ENCODE assay signal across 8 cellular contexts in the genomic region with DNA sequence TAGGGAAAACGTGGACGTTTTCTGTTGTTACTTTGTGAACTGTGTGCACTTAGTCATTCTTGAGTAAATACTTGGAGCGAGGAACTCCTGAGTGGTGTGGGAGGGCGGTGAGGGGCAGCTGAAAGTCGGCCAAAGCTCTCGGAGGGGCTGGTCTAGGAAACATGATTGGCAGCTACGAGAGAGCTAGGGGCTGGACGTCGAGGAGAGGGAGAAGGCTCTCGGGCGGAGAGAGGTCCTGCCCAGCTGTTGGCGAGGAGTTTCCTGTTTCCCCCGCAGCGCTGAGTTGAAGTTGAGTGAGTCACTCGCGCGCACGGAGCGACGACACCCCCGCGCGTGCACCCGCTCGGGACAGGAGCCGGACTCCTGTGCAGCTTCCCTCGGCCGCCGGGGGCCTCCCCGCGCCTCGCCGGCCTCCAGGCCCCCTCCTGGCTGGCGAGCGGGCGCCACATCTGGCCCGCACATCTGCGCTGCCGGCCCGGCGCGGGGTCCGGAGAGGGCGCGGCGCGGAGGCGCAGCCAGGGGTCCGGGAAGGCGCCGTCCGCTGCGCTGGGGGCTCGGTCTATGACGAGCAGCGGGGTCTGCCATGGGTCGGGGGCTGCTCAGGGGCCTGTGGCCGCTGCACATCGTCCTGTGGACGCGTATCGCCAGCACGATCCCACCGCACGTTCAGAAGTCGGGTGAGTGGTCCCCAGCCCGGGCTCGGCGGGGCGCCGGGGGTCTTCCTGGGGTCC. TPM values are rescaled to one million over a fixed set of nuclear protein-coding genes. Genes with fewer than 3 reads are reported as not detected.
A peak's percentile ranks its signal among the peaks of the same experiment; 100 is the strongest.
DNase-seq lines count a peak whose midpoint lies in the region; ATAC-seq lines count a peak whose summit lies in the region.

Gene TGFBR2 (plus strand): TSS at position 301 of the 731 bp plus-strand sequence. CDS start 283 bp downstream, at position 584.

- no peaks in the 10 kb centered on the region for H3K9me3 Mint-ChIP-seq in activated CD4-positive, alpha-beta T cell treated with anti-CD3 and anti-CD28 coated beads, Interleukin-2, amount 10 ng/mL, durations not matched to agents 24 days and 14 days

- peak; percentile 81 for ATAC-seq in HG02943 (IDR thresholded peaks at IDR 0.05; ENCODE audit: low read depth, unreplicated experiment)

- intact Hi-C loops in activated CD4-positive, alpha-beta T cell treated with anti-CD3 and anti-CD28 coated beads, Interleukin-2, amount 10 ng/mL, durations not matched to agents 24 days and 14 days (cut with micrococcal nuclease): loop anchor here (1.0 to 10.0 kb wide), 6 partner anchors 14 to 492 kb away; no protein-coding TSS in a partner anchor

- DNase-seq in NCI-H2196 treated with DMSO at 0.1 percent for 48 hours (lab: John Stamatoyannopoulos, UW; ENCODE audit: unreplicated experiment): peak; percentile 9
- no peak for DNase-seq in NCI-H2196 (lab: John Stamatoyannopoulos, UW; ENCODE audit: unreplicated experiment)
- DNase-seq in NCI-H446 treated with DMSO at 0.1 percent for 48 hours (lab: John Stamatoyannopoulos, UW): peak; percentile 70
- peak; percentile 95 for DNase-seq in activated CD4-positive, alpha-beta T cell treated with anti-CD3 and anti-CD28 coated beads, Interleukin-2, amount 10 ng/mL, durations not matched to agents 24 days and 14 days
- DNase-seq in dedifferentiated amniotic fluid mesenchymal stem cell (ENCODE audit: extremely low spot score): peak; percentile 96
- peak; percentile 97 for DNase-seq in left kidney (ENCODE audit: low read depth, low spot score)
- peak; percentile 86 to 88 for DNase-seq in stimulated activated CD4-positive, alpha-beta T cell treated with anti-CD3 and anti-CD28 coated beads, Interleukin-2, amount 100 ng/mL, for 24 hours

- no peaks in the 10 kb centered on the region for H3K27me3 Mint-ChIP-seq in activated CD4-positive, alpha-beta T cell treated with anti-CD3 and anti-CD28 coated beads, Interleukin-2, amount 10 ng/mL, durations not matched to agents 24 days and 14 days

- H3K36me3 Mint-ChIP-seq in activated CD4-positive, alpha-beta T cell treated with anti-CD3 and anti-CD28 coated beads, Interleukin-2, amount 10 ng/mL, durations not matched to agents 24 days and 14 days (ENCODE audit: low read depth): peaks cover 29% of the 10 kb centered on the region

- H3K4me3 Mint-ChIP-seq in activated CD4-positive, alpha-beta T cell treated with anti-CD3 and anti-CD28 coated beads, Interleukin-2, amount 10 ng/mL, durations not matched to agents 24 days and 14 days: peak within 1 kb of the TSS; percentile 90

- H3K4me1 Mint-ChIP-seq in activated CD4-positive, alpha-beta T cell treated with anti-CD3 and anti-CD28 coated beads, Interleukin-2, amount 10 ng/mL, durations not matched to agents 24 days and 14 days: peaks cover 57% of the 10 kb centered on the region

- H3K27ac Mint-ChIP-seq in activated CD4-positive, alpha-beta T cell treated with anti-CD3 and anti-CD28 coated beads, Interleukin-2, amount 10 ng/mL, durations not matched to agents 24 days and 14 days: peak within 1 kb of the TSS; percentile 96

RNA-seq across cellular contexts. Expression of gene TGFBR2, which starts in this region (rescaled TPM):
- 45.3 and 47.6 TPM in 2 replicates for total RNA-seq in activated CD4-positive, alpha-beta T cell treated with anti-CD3 and anti-CD28 coated beads, Interleukin-2, amount 10 ng/mL, durations not matched to agents 24 days and 14 days
